ENCODE assay signal across 14 cellular contexts in the genomic region with DNA sequence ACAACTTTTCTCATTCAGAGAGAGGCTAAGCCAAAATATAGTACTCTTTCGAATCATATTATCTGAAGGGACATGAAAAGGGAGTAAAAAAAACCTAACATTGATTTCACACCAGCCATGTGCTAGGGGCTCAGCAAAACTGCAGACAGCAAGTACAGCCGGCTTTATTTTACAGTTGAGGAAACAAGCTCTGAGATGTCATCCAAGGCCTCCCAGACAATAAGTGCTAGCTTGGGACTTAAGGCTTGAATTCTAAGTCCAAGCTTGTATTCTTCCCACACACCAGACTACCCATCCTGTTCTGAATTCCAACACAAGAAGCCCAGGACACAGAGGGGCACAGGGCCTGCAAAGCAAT.
DNase-seq lines count a peak whose midpoint lies in the region; ATAC-seq and TF ChIP-seq lines count a peak whose summit lies in the region.
"Had no signal": no experiment of that assay in that cellular context is flagged by ENCODE, and none has a peak within 500 bp of the region (broad histone marks: within the 10 kb centered on the region; RNA-seq: fewer than 3 reads in every experiment).

No MANE protein-coding gene starts in this region.

- H3K27me3 ChIP-seq in hepatocyte (no peaks in the 10 kb centered on the region), smooth muscle cell (ENCODE audit: low read depth) (no peaks in the 10 kb centered on the region)
- H3K27me3 ChIP-seq: foreskin keratinocyte had no signal

- H3K4me1 ChIP-seq in hepatocyte (ENCODE audit: insufficient read depth), result peaks cover 42% of the 10 kb centered on the region
- H3K4me1 ChIP-seq in smooth muscle cell (ENCODE audit: low read depth), result peaks cover 52% of the 10 kb centered on the region

- H3K9me2 ChIP-seq in hepatocyte (replicated peaks; ENCODE audit: insufficient read depth), result no peaks in the 10 kb centered on the region

- H3K4me3 Mint-ChIP-seq in WTC11, result no peak overlapping the region
- no peak overlapping the region for H3K4me3 Mint-ChIP-seq in stimulated activated memory B cell treated with anti-CD40 and anti-IgM and Interleukin-4, amounts not matched to agents 10 μg/mL and 1 μg/mL and 100 μg/mL, for 72 hours
- H3K4me3 Mint-ChIP-seq: activated B cell treated with CpG ODN at 0.5 μM for 24 hours had no signal

- H3K27me3 Mint-ChIP-seq in WTC11 (ENCODE audit: low read depth), result no peaks in the 10 kb centered on the region
- no peaks in the 10 kb centered on the region for H3K27me3 Mint-ChIP-seq in stimulated activated memory B cell treated with anti-CD40 and anti-IgM and Interleukin-4, amounts not matched to agents 10 μg/mL and 1 μg/mL and 100 μg/mL, for 72 hours
- H3K27me3 Mint-ChIP-seq: activated B cell treated with CpG ODN at 0.5 μM for 24 hours had no signal

- peaks cover 5% of the 10 kb centered on the region for H3K36me3 Mint-ChIP-seq in WTC11
- H3K36me3 Mint-ChIP-seq in stimulated activated memory B cell treated with anti-CD40 and anti-IgM and Interleukin-4, amounts not matched to agents 10 μg/mL and 1 μg/mL and 100 μg/mL, for 72 hours, result no peaks in the 10 kb centered on the region
- H3K36me3 Mint-ChIP-seq: activated naive CD4-positive, alpha-beta T cell treated with anti-CD3 and anti-CD28 coated beads, Interleukin-2, amount 50 U/mL, for 72 hours had no signal

- H3F3A ChIP-seq in smooth muscle cell (ENCODE audit: low read depth), result peaks cover 65% of the 10 kb centered on the region

- whole genome bisulfite sequencing in hepatocyte (ENCODE audit: low lambda C conversion rate, missing lambda C conversion rate), result 73% methylated on average over 2 of the region's 2 CpGs
- 24% methylated on average over 2 of the region's 2 CpGs for WGBS in smooth muscle cell (ENCODE audit: low lambda C conversion rate)

- no peaks in the 10 kb centered on the region for H4K20me1 ChIP-seq in hepatocyte (ENCODE audit: insufficient read depth, poor library complexity, severe bottlenecking)
- no peaks in the 10 kb centered on the region for H4K20me1 ChIP-seq in smooth muscle cell (ENCODE audit: low read depth)

- H3K9me3 ChIP-seq in hepatocyte (ENCODE audit: low read depth) (no peaks in the 10 kb centered on the region), smooth muscle cell (replicated peaks; ENCODE audit: low read depth) (no peaks in the 10 kb centered on the region)

- DNase-seq in EL (peak; percentile 26), WTC11 (ENCODE audit: low spot score) (no peak), hepatocyte (ENCODE audit: low spot score) (no peak), smooth muscle cell (lab: John Stamatoyannopoulos, UW; ENCODE audit: unreplicated experiment) (no peak), glomerular visceral epithelial cell (ENCODE audit: extremely low spot score) (no peak), cerebellum (ENCODE audit: low spot score) (no peak), GM20000 (ENCODE audit: low spot score) (no peak)
- DNase-seq: activated B cell treated with CpG ODN at 0.5 μM for 24 hours, dermis blood vessel endothelial cell, H7 had no signal

- TF ChIP-seq CTCF in WTC11 (IDR thresholded peaks at IDR 0.05) (no peak), hepatocyte (IDR thresholded peaks at IDR 0.05; ENCODE audit: poor library complexity) (no peak), smooth muscle cell (IDR thresholded peaks at IDR 0.05; ENCODE audit: borderline replicate concordance, insufficient read depth, poor library complexity, severe bottlenecking) (no peak), GM20000 (IDR thresholded peaks at IDR 0.05; ENCODE audit: extremely low read depth, missing control alignments) (no peak)

- POLR2A ChIA-PET in WTC11 (lab: Charles Lee), result no interaction called here

- peak overlapping the region; percentile 34 for H3K9ac ChIP-seq in smooth muscle cell (ENCODE audit: low read depth)

- peak overlapping the region; percentile 39; the same call in 1 of the 2 replicates for H3K27ac Mint-ChIP-seq in WTC11
- H3K27ac Mint-ChIP-seq in stimulated activated memory B cell treated with anti-CD40 and anti-IgM and Interleukin-4, amounts not matched to agents 10 μg/mL and 1 μg/mL and 100 μg/mL, for 72 hours, result no peak overlapping the region
- H3K27ac Mint-ChIP-seq: activated B cell treated with CpG ODN at 0.5 μM for 24 hours; activated naive CD4-positive, alpha-beta T cell treated with anti-CD3 and anti-CD28 coated beads, Interleukin-2, amount 50 U/mL, for 72 hours had no signal

- peak overlapping the region; percentile 54 for H3K27ac ChIP-seq in hepatocyte
- H3K27ac ChIP-seq in smooth muscle cell (ENCODE audit: low read depth), result peak overlapping the region; percentile 98
- H3K27ac ChIP-seq: C4-2B, foreskin keratinocyte had no signal

- CTCF ChIA-PET in WTC11 (lab: Charles Lee), result interaction anchor here (1.0 kb wide), 1 partner anchor 19 kb away, joined by 3 read pairs; no protein-coding TSS in a partner anchor

- no peak overlapping the region for H3K4me3 ChIP-seq in hepatocyte
- H3K4me3 ChIP-seq in smooth muscle cell, result no peak overlapping the region

- no peaks in the 10 kb centered on the region for H3K9me3 Mint-ChIP-seq in WTC11
- no peaks in the 10 kb centered on the region for H3K9me3 Mint-ChIP-seq in stimulated activated memory B cell treated with anti-CD40 and anti-IgM and Interleukin-4, amounts not matched to agents 10 μg/mL and 1 μg/mL and 100 μg/mL, for 72 hours
- H3K9me3 Mint-ChIP-seq: activated B cell treated with CpG ODN at 0.5 μM for 24 hours; activated naive CD4-positive, alpha-beta T cell treated with anti-CD3 and anti-CD28 coated beads, Interleukin-2, amount 50 U/mL, for 72 hours had no signal

- peaks cover 44% of the 10 kb centered on the region for H3K4me1 Mint-ChIP-seq in WTC11
- H3K4me1 Mint-ChIP-seq in stimulated activated memory B cell treated with anti-CD40 and anti-IgM and Interleukin-4, amounts not matched to agents 10 μg/mL and 1 μg/mL and 100 μg/mL, for 72 hours, result no peaks in the 10 kb centered on the region
- H3K4me1 Mint-ChIP-seq: activated B cell treated with CpG ODN at 0.5 μM for 24 hours had no signal

- no peak overlapping the region for H2AFZ ChIP-seq in hepatocyte
- H2AFZ ChIP-seq in smooth muscle cell (ENCODE audit: low read depth), result no peak overlapping the region

- peaks cover 23% of the 10 kb centered on the region for H3K79me2 ChIP-seq in hepatocyte
- H3K79me2 ChIP-seq in smooth muscle cell (ENCODE audit: low read depth), result peaks cover 13% of the 10 kb centered on the region

- H3K36me3 ChIP-seq in hepatocyte (replicated peaks; ENCODE audit: insufficient read depth, low read depth), result no peaks in the 10 kb centered on the region
- no peaks in the 10 kb centered on the region for H3K36me3 ChIP-seq in smooth muscle cell (ENCODE audit: low read depth)

- ATAC-seq in WTC11, result no peak
- no peak for ATAC-seq in stimulated activated memory B cell treated with anti-CD40 and anti-IgM and Interleukin-4, amounts not matched to agents 10 μg/mL and 1 μg/mL and 100 μg/mL, for 72 hours
- ATAC-seq: activated naive CD4-positive, alpha-beta T cell treated with anti-CD3 and anti-CD28 coated beads, Interleukin-2, amount 50 U/mL, for 72 hours; foreskin keratinocyte had no signal

- no peak overlapping the region for H3K4me2 ChIP-seq in hepatocyte
- peak overlapping the region; percentile 71 for H3K4me2 ChIP-seq in smooth muscle cell

TF ChIP-seq in WTC11, 78 proteins besides CTCF, POLR2A, EP300 and RAD21:
- TF ChIP-seq, protein P1, sequence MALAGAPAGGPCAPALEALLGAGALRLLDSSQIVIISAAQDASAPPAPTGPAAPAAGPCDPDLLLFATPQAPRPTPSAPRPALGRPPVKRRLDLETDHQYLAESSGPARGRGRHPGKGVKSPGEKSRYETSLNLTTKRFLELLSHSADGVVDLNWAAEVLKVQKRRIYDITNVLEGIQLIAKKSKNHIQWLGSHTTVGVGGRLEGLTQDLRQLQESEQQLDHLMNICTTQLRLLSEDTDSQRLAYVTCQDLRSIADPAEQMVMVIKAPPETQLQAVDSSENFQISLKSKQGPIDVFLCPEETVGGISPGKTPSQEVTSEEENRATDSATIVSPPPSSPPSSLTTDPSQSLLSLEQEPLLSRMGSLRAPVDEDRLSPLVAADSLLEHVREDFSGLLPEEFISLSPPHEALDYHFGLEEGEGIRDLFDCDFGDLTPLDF (CRISPR knock-in tag; IDR thresholded peaks at IDR 0.05), result no peak
- TF ChIP-seq SMAD4 (CRISPR knock-in tag; IDR thresholded peaks at IDR 0.05), result no peak
- TF ChIP-seq ZNF396 (CRISPR knock-in tag; IDR thresholded peaks at IDR 0.05; ENCODE audit: borderline replicate concordance), result no peak
- no peak for TF ChIP-seq SOX15 (CRISPR knock-in tag; IDR thresholded peaks at IDR 0.05)
- TF ChIP-seq, protein P2, sequence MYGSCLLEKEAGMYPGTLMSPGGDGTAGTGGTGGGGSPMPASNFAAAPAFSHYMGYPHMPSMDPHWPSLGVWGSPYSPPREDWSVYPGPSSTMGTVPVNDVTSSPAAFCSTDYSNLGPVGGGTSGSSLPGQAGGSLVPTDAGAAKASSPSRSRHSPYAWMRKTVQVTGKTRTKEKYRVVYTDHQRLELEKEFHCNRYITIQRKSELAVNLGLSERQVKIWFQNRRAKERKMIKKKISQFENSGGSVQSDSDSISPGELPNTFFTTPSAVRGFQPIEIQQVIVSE (CRISPR knock-in tag; IDR thresholded peaks at IDR 0.05; ENCODE audit: borderline replicate concordance), result no peak
- no peak for TF ChIP-seq ETV6 (CRISPR knock-in tag; IDR thresholded peaks at IDR 0.05)
- TF ChIP-seq SMAD3 (CRISPR knock-in tag; IDR thresholded peaks at IDR 0.05; ENCODE audit: borderline replicate concordance), result no peak
- TF ChIP-seq, protein P3, sequence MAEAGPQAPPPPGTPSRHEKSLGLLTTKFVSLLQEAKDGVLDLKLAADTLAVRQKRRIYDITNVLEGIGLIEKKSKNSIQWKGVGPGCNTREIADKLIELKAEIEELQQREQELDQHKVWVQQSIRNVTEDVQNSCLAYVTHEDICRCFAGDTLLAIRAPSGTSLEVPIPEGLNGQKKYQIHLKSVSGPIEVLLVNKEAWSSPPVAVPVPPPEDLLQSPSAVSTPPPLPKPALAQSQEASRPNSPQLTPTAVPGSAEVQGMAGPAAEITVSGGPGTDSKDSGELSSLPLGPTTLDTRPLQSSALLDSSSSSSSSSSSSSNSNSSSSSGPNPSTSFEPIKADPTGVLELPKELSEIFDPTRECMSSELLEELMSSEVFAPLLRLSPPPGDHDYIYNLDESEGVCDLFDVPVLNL (CRISPR knock-in tag; IDR thresholded peaks at IDR 0.05; ENCODE audit: borderline replicate concordance, low read depth), result no peak
